13 cellular contexts compared by ENCODE assay signal in the genomic region with DNA sequence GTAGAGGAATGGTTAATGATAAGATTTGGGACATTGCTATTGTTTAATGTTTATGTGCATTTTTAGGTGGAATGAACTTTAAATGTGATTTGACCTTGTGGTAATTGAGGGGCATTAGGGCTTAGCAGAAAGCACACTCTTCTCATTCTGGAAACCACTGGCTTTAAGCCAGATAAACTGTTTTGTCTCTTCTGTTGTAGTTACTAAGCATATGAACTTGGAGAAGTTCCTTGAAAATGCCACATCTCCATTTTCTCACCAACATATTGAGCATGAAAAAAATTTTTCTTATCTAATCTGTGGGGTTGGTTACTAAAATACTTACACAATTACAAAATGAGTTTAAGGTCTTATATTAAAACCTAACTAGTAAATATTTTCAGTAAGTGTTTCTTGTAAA.
"Had no signal": no experiment of that assay in that cellular context is flagged by ENCODE, and none has a peak within 500 bp of the region (broad histone marks: within the 10 kb centered on the region; RNA-seq: fewer than 3 reads in every experiment).

No MANE protein-coding gene starts in this region.

- H3K4me3 ChIP-seq: mucosa of descending colon, psoas muscle, testis had no signal

- ATAC-seq: activated naive CD8-positive, alpha-beta T cell treated with anti-CD3 and anti-CD28 coated beads, Interleukin-2, amount 50 U/mL, for 24 hours; mucosa of descending colon; natural killer cell treated with Interleukin-12 subunit alpha and Interleukin-12 subunit beta and Interleukin-15 and Interleukin-18, amount 100 ng/mL, for 72 hours; psoas muscle; T-cell had no signal

- DNase-seq: activated CD4-positive, alpha-beta memory T cell treated with anti-CD3 and anti-CD28 coated beads, Interleukin-2, amount 10 ng/mL, durations not matched to agents 7 days and 5 days; activated CD8-positive, alpha-beta memory T cell treated with anti-CD3 and anti-CD28 coated beads, Interleukin-2, amount 50 U/mL, for 48 hours; activated naive CD4-positive, alpha-beta T cell; activated naive CD8-positive, alpha-beta T cell treated with anti-CD3 and anti-CD28 coated beads, Interleukin-2, amount 50 U/mL, for 24 hours; mammary epithelial cell; mucosa of descending colon; nucleus accumbens; psoas muscle; stimulated activated CD4-positive, alpha-beta T cell treated with anti-CD3 and anti-CD28 coated beads, Interleukin-4, amount 100 ng/mL, for 1 hour; T-cell; T1000; testis had no signal
